ENCODE assay signal across 21 cellular contexts in the genomic region with DNA sequence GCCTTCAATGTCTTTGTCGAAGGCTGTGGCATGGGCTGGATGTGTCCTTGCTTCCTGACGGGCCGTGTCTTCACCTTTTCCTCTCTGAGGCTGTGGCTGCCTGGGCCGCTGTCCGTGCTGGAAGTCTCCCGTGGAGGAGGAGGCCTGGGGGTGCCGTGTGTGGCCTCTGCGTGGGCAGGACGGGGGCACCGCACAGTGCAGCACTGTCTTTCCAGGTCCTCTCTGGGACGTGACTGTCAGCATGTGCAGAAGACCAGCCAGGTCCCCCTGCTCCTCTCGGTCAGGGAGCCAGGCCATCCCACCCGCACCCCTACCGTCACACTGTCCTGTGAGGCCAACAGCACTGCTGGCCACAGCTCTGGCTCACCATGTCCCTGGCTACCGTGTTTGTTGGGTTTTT.
DNase-seq lines count a peak whose midpoint lies in the region; ATAC-seq and TF ChIP-seq lines count a peak whose summit lies in the region.
"Had no signal": no experiment of that assay in that cellular context is flagged by ENCODE, and none has a peak within 500 bp of the region (broad histone marks: within the 10 kb centered on the region; RNA-seq: fewer than 3 reads in every experiment).

No MANE protein-coding gene starts in this region.

- intact Hi-C loops in Panc1 (cut with micrococcal nuclease; ENCODE audit: unreplicated experiment) = no loop called here

- H2BK120ac ChIP-seq in mesendoderm (ENCODE audit: low read depth, low read length) = no peak overlapping the region

- H2BK15ac ChIP-seq in mesendoderm (replicated peaks; ENCODE audit: low read depth) = no peak overlapping the region

- H3K4me2 ChIP-seq in hepatocyte = no peak overlapping the region
- H3K4me2 ChIP-seq in mesendoderm (ENCODE audit: low read length) = no peak overlapping the region
- H3K4me2 ChIP-seq: A549, KMS-11 had no signal

- H3K4me3 ChIP-seq in Panc1 (ENCODE audit: low read depth in 2 of 2, low read length in 2 of 2) (no peak overlapping the region), hepatocyte (no peak overlapping the region), rectal smooth muscle tissue (ENCODE audit: low read length) (no peak overlapping the region), tibial nerve (no peak overlapping the region), mesendoderm (ENCODE audit: low read length) (no peak overlapping the region)
- H3K4me3 ChIP-seq: A549, SJSA1 had no signal

- no peak overlapping the region for H3K23ac ChIP-seq in mesendoderm (ENCODE audit: low read length)

- no peaks in the 10 kb centered on the region for H3K9me3 ChIP-seq in Panc1 (ENCODE audit: control insufficient read depth, insufficient read depth, low read depth, low read length)
- H3K9me3 ChIP-seq in hepatocyte (ENCODE audit: low read depth) = no peaks in the 10 kb centered on the region
- H3K9me3 ChIP-seq in tibial nerve = no peaks in the 10 kb centered on the region
- H3K9me3 ChIP-seq: A549, SJSA1 had no signal

- POLR2A ChIA-PET in Panc1 (lab: Charles Lee) = no interaction called here

- TF ChIP-seq POLR2A in tibial nerve (IDR thresholded peaks at IDR 0.05) = no peak

- H3K27me3 ChIP-seq in Panc1 (ENCODE audit: control insufficient read depth, insufficient read depth, low read length) = no peaks in the 10 kb centered on the region
- H3K27me3 ChIP-seq in hepatocyte = no peaks in the 10 kb centered on the region
- no peaks in the 10 kb centered on the region for H3K27me3 ChIP-seq in rectal smooth muscle tissue (ENCODE audit: control insufficient read depth, insufficient read depth, low read length)
- no peaks in the 10 kb centered on the region for H3K27me3 ChIP-seq in tibial nerve
- no peaks in the 10 kb centered on the region for H3K27me3 ChIP-seq in mesendoderm (ENCODE audit: insufficient read depth, low read length, poor library complexity)
- H3K27me3 ChIP-seq: SJSA1 had no signal

- no peaks in the 10 kb centered on the region for H3K9me2 ChIP-seq in hepatocyte (replicated peaks; ENCODE audit: insufficient read depth)

- H2BK5ac ChIP-seq in mesendoderm (ENCODE audit: low read length) = no peak overlapping the region

- no peak for TF ChIP-seq EP300 in tibial nerve (IDR thresholded peaks at IDR 0.05)

- H4K20me1 ChIP-seq in hepatocyte (ENCODE audit: insufficient read depth, poor library complexity, severe bottlenecking) = no peaks in the 10 kb centered on the region

- H3K36me3 ChIP-seq in Panc1 (ENCODE audit: control insufficient read depth, insufficient read depth, low read length) (no peaks in the 10 kb centered on the region), hepatocyte (replicated peaks; ENCODE audit: insufficient read depth, low read depth) (no peaks in the 10 kb centered on the region), rectal smooth muscle tissue (ENCODE audit: control insufficient read depth, insufficient read depth, low read length) (no peaks in the 10 kb centered on the region), tibial nerve (no peaks in the 10 kb centered on the region), mesendoderm (ENCODE audit: control insufficient read depth, insufficient read depth, low read length) (no peaks in the 10 kb centered on the region)
- H3K36me3 ChIP-seq: SJSA1 had no signal

- ATAC-seq in Panc1 = 0 out of 2 replicates have a peak, but pooled peaks have one; percentile 13
- ATAC-seq in HG03175 (IDR thresholded peaks at IDR 0.05; ENCODE audit: unreplicated experiment) = no peak
- ATAC-seq in HG02588 (IDR thresholded peaks at IDR 0.05; ENCODE audit: unreplicated experiment) = no peak
- ATAC-seq: A549, Right ventricle myocardium inferior had no signal

- CTCF ChIA-PET in Panc1 (lab: Charles Lee) = no interaction called here

- no peak overlapping the region for H4K8ac ChIP-seq in mesendoderm (ENCODE audit: low read depth, low read length)

- in situ Hi-C loops in Panc1 (cut with HindIII; ENCODE audit: low pct_unique_long_range_greater_than_20kb, low sequenced_read_pairs) = no loop called here

- H4K5ac ChIP-seq in mesendoderm (ENCODE audit: low read length) = no peak overlapping the region

- no peak overlapping the region for H3K4ac ChIP-seq in mesendoderm (ENCODE audit: low read depth, low read length)

- no peak for DNase-seq in Panc1 (ENCODE audit: low read depth, low spot score)
- no peak for DNase-seq in hepatocyte (ENCODE audit: low spot score)
- no peak for DNase-seq in tibial nerve (ENCODE audit: low spot score in 2 of 2)
- DNase-seq in NCI-H1694 (lab: John Stamatoyannopoulos, UW) = no peak
- no peak for DNase-seq in mesendoderm
- DNase-seq: EL, GF-D8, H9, IMR-90, NCI-H1105, NCI-H146, NCI-H2029 treated with DMSO at 0.1 percent for 48 hours, NCI-H2171, NCI-H526 had no signal

- H3K79me2 ChIP-seq in hepatocyte (no peaks in the 10 kb centered on the region), mesendoderm (ENCODE audit: control insufficient read depth, insufficient read depth, low read length) (no peaks in the 10 kb centered on the region)

- H3K4me1 ChIP-seq in Panc1 (ENCODE audit: control insufficient read depth, insufficient read depth, low read length) (no peaks in the 10 kb centered on the region), hepatocyte (ENCODE audit: insufficient read depth) (peaks cover 5% of the 10 kb centered on the region), rectal smooth muscle tissue (ENCODE audit: control insufficient read depth, insufficient read depth, low read length) (peaks cover 15% of the 10 kb centered on the region), tibial nerve (peaks cover 0 to 16% (median 4%) of the 10 kb centered on the region in 4 donors), mesendoderm (ENCODE audit: control insufficient read depth, low read depth, low read length) (no peaks in the 10 kb centered on the region)
- H3K4me1 ChIP-seq: A549, SJSA1 had no signal

- H3K79me1 ChIP-seq in mesendoderm (ENCODE audit: low read length) = no peaks in the 10 kb centered on the region

- H3K27ac ChIP-seq in Panc1 (ENCODE audit: low read length) (no peak overlapping the region), hepatocyte (peak overlapping the region; percentile 55), rectal smooth muscle tissue (ENCODE audit: low read depth, low read length) (peak overlapping the region; percentile 64), tibial nerve (peak overlapping the region in 3 of 4 donors; percentile 56 to 84 (median 80)), mesendoderm (ENCODE audit: low read depth, low read length) (no peak overlapping the region)
- H3K27ac ChIP-seq: A549, KMS-11, SJSA1 had no signal

- no peak overlapping the region for H3K18ac ChIP-seq in mesendoderm (ENCODE audit: low read length)

- H2AK5ac ChIP-seq in mesendoderm (ENCODE audit: low read length) = no peak overlapping the region

- BruUV-seq in Panc1 (replicated peaks; lab: Mats Ljungman, UMichigan) = no TSS peak

- 98% methylated on average over 12 of the region's 15 CpGs for WGBS in hepatocyte (ENCODE audit: low lambda C conversion rate, missing lambda C conversion rate)
- 90 to 92% methylated on average over 14 to 15 of the region's 15 CpGs for WGBS in tibial nerve, 2 donors
- WGBS in mesendoderm (ENCODE audit: extremely low coverage, insufficient coverage, low lambda C conversion rate) = no CpG with 5 or more reads among the region's 15 CpGs

- H3K9ac ChIP-seq in rectal smooth muscle tissue (ENCODE audit: low read length) (no peak overlapping the region), mesendoderm (ENCODE audit: low read length) (no peak overlapping the region)
- H3K9ac ChIP-seq: KMS-11 had no signal

- H3K56ac ChIP-seq in mesendoderm (ENCODE audit: low read length) = no peak overlapping the region

- no peak overlapping the region for H2AFZ ChIP-seq in hepatocyte

- TF ChIP-seq CTCF in Panc1 (IDR thresholded peaks at IDR 0.05) = no peak
- TF ChIP-seq CTCF in hepatocyte (IDR thresholded peaks at IDR 0.05; ENCODE audit: poor library complexity) = no peak
- TF ChIP-seq CTCF in tibial nerve (IDR thresholded peaks at IDR 0.05) = no peak

Comparison
In these comparisons a context has a peak if more than half of its experiments do, and no peak if none do; other contexts are left out.
1. H3K27ac ChIP-seq: peak in hepatocyte (single experiment), rectal smooth muscle tissue (single experiment) and tibial nerve (3 of 4); none in Panc1 (single experiment) and mesendoderm (single experiment).